Comparison of ENCODE assay signal across 1 cellular context in the genomic region with DNA sequence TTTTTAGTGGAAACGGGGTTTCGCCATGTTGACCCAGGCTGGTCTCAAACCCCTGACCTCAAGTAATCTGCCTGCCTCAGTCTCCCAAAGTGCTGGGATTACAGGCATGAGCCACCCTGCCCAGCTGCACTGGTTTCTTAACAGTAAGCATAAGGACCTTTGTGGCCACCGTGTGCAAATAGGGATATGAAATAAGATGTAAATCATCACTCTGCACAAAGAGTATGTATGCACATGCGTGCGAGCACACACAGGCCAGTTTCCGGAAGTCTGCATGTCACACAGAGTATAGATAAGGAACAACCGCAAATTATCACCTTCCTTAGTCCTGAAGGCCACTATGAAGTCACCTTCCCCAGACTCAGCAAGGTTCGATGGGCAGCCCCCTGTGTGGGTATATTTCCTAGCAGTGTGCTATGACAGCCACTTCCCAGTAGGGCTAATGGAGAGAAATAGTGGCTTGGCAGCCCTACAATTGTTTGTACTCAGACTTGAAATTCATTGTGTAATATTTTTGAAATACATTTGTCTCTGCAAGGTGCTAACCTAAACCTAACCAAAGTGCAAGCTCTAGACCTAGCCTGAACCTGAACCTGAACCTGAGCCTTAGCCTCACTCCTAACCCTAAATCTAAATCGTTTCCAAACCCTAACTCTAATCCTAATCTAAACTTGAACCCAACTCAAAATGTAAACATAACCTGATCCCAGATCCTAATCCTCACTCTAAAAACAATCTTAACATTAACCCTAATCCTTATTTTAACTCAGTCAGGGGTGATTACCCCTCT.
TF ChIP-seq lines count a peak whose summit lies in the region.

No MANE protein-coding gene starts in this region.

TF ChIP-seq in GM12878, 131 proteins besides CTCF, POLR2A, EP300 and RAD21 (continued from another document):
- TF ChIP-seq, protein P1, sequence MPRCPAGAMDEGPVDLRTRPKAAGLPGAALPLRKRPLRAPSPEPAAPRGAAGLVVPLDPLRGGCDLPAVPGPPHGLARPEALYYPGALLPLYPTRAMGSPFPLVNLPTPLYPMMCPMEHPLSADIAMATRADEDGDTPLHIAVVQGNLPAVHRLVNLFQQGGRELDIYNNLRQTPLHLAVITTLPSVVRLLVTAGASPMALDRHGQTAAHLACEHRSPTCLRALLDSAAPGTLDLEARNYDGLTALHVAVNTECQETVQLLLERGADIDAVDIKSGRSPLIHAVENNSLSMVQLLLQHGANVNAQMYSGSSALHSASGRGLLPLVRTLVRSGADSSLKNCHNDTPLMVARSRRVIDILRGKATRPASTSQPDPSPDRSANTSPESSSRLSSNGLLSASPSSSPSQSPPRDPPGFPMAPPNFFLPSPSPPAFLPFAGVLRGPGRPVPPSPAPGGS (IDR thresholded peaks at IDR 0.05; ENCODE audit: borderline replicate concordance, insufficient read depth, low read depth, low read length, poor library complexity, severe bottlenecking), result no peak
- TF ChIP-seq IKZF2 (IDR thresholded peaks at IDR 0.05) (peak; percentile 93 to 96), CREB1 (IDR thresholded peaks at IDR 0.05; ENCODE audit: low read depth) (peak; percentile 49; the same call in 1 of the 2 replicates), CREM (IDR thresholded peaks at IDR 0.05; ENCODE audit: low read depth) (peak; percentile 45; the same call in 1 of the 2 replicates), CHD2 (IDR thresholded peaks at IDR 0.05; ENCODE audit: borderline replicate concordance, low read depth, low read length) (peak; percentile 64; the same call in 1 of the 2 replicates), SRF (IDR thresholded peaks at IDR 0.05; ENCODE audit: low read depth in 2 of 2, low read length in 2 of 2) (no peak), IKZF1 (conservative IDR thresholded peaks at IDR 0.05) (peak; percentile 95), CBX5 (IDR thresholded peaks at IDR 0.05; ENCODE audit: low read depth) (no peak), STAT3 (IDR thresholded peaks at IDR 0.05; ENCODE audit: low read depth, low read length) (no peak)
- TF ChIP-seq, protein P2, sequence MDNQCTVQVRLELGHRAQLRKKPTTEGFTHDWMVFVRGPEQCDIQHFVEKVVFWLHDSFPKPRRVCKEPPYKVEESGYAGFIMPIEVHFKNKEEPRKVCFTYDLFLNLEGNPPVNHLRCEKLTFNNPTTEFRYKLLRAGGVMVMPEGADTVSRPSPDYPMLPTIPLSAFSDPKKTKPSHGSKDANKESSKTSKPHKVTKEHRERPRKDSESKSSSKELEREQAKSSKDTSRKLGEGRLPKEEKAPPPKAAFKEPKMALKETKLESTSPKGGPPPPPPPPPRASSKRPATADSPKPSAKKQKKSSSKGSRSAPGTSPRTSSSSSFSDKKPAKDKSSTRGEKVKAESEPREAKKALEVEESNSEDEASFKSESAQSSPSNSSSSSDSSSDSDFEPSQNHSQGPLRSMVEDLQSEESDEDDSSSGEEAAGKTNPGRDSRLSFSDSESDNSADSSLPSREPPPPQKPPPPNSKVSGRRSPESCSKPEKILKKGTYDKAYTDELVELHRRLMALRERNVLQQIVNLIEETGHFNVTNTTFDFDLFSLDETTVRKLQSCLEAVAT (IDR thresholded peaks at IDR 0.05), result peak; percentile 49; the same call in 1 of the 2 replicates
- TF ChIP-seq, protein P3, sequence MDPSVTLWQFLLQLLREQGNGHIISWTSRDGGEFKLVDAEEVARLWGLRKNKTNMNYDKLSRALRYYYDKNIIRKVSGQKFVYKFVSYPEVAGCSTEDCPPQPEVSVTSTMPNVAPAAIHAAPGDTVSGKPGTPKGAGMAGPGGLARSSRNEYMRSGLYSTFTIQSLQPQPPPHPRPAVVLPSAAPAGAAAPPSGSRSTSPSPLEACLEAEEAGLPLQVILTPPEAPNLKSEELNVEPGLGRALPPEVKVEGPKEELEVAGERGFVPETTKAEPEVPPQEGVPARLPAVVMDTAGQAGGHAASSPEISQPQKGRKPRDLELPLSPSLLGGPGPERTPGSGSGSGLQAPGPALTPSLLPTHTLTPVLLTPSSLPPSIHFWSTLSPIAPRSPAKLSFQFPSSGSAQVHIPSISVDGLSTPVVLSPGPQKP (IDR thresholded peaks at IDR 0.05; ENCODE audit: low read depth, low read length), result peak; percentile 43; the same call in 1 of the 2 replicates
